ENCODE assay signal across 7 cellular contexts in the genomic region with DNA sequence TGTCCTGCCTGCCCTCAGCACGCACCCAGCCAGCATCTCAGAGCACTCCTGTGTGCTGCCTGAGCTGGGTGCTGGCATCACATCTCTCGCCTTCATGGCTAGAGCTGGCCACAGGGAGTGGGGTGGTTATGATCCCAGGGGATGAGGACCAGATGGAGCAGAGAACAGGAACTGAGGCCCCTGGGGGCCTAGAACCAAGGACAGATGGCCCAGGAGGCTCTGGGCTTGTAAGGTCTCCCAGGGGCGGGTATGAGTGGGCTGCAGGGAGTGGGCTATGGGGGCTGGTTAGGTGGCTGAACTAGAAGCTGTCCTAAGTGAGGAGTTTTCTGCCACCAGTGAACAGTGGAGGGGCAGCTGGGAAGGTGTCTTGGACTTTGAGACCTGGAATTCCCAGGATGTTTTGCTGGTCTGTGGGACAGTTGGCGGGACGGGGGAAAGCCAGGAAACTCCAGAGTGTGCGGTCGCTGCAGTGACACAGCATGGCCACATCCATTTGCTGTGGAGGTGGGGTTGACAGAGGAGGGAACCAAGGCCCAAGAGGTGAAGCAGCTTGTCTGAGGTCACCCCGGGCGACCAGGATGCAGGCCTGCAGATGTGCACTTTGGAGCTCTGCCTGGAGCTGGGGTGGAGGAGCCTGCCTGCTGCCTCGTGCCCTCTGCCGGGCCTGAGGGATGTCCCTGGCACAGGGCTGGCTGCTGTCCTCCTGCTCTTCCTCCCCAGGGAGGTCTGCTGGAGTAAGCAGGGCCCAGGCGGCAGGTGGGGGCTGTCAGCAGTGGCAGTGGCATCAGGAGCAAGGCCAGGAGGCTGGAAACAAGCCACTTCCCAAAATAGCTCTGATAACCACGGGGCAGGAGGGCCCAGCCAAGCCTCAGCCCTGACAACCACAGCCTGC. TPM values are rescaled to one million over a fixed set of nuclear protein-coding genes. Genes with fewer than 3 reads are reported as not detected.
DNase-seq lines count a peak whose midpoint lies in the region; ATAC-seq, FAIRE-seq and TF ChIP-seq lines count a peak whose summit lies in the region.
"Not testable (repeated sequence)": the region's sequence is repeated elsewhere in the genome, so short reads cannot be mapped to it uniquely, and the experiment has no call there.

No MANE protein-coding gene starts in this region.

- POLR2A ChIA-PET in IMR-90 (lab: Charles Lee; ENCODE audit: unreplicated experiment); activated B cell treated with CpG ODN at 0.5 μM for 24 hours (lab: Charles Lee): not testable (repeated sequence)

- WGBS in IMR-90 (ENCODE audit: extremely low coverage in 2 of 2, insufficient read length in 1 of 2), 2 experiments, result no CpG with 5 or more reads among the region's 13 CpGs
- 39 to 100% (median 49%) methylated on average over 1 to 12 of the region's 13 CpGs for WGBS in spleen, 5 donors

- H3K27me3 ChIP-seq in IMR-90 (ENCODE audit: control insufficient read depth, insufficient read depth, low read length); osteoblast (ENCODE audit: insufficient read depth, low read length); spleen (replicated peaks in 1 of 7): not testable (repeated sequence)

- dilution Hi-C loops in IMR-90 (cut with HindIII; ENCODE audit: low sequenced_read_pairs, unreplicated experiment), result not testable (repeated sequence)

- H2AK9ac ChIP-seq in IMR-90 (replicated peaks; ENCODE audit: low read depth, low read length, poor library complexity), result not testable (repeated sequence)

- not testable (repeated sequence) for H4K5ac ChIP-seq in IMR-90 (ENCODE audit: low read depth, low read length)

- not testable (repeated sequence) for H4K8ac ChIP-seq in IMR-90 (ENCODE audit: low read depth in 2 of 2, low read length in 2 of 2)

- H3K79me1 ChIP-seq in IMR-90 (ENCODE audit: low read depth in 1 of 2, low read length in 2 of 2), result not testable (repeated sequence)

- TF ChIP-seq RAD21 in IMR-90 (IDR thresholded peaks at IDR 0.05; ENCODE audit: low read length), result not testable (repeated sequence)

- not testable (repeated sequence) for H3K56ac ChIP-seq in IMR-90 (ENCODE audit: extremely low read depth, insufficient read depth, low read length)

- not testable (repeated sequence) for H2AK5ac ChIP-seq in IMR-90 (ENCODE audit: low read depth, low read length)

- H2BK5ac ChIP-seq in IMR-90 (ENCODE audit: low read depth, low read length, poor library complexity, severe bottlenecking), result not testable (repeated sequence)

- not testable (repeated sequence) for H3K79me2 ChIP-seq in osteoblast (ENCODE audit: insufficient read depth, low read length)

- not testable (repeated sequence) for H3K18ac ChIP-seq in IMR-90 (ENCODE audit: low read depth, low read length)

- H3K4me1 ChIP-seq in IMR-90 (ENCODE audit: control insufficient read depth, insufficient read depth, low read length); kidney (ENCODE audit: control insufficient read depth in 1 of 2, insufficient read depth in 1 of 2, low read depth in 1 of 2, low read length in 2 of 2); osteoblast (ENCODE audit: insufficient read depth, low read length): not testable (repeated sequence)
- peaks cover 0 to 17% (median 0%) of the 10 kb centered on the region in 6 donors for H3K4me1 ChIP-seq in spleen

- not testable (repeated sequence) for H2BK120ac ChIP-seq in IMR-90 (ENCODE audit: low read depth, low read length)

- H3K4me1 Mint-ChIP-seq in activated B cell treated with CpG ODN at 0.5 μM for 24 hours; chondrocyte (ENCODE audit: low read depth): not testable (repeated sequence)

- H3K9ac ChIP-seq in IMR-90 (ENCODE audit: low read depth, low read length); kidney (ENCODE audit: low read length in 2 of 2): not testable (repeated sequence)

- not testable (repeated sequence) for H2BK15ac ChIP-seq in IMR-90 (ENCODE audit: low read depth, low read length)

- not testable (repeated sequence) for TF ChIP-seq CTCF in IMR-90 (conservative IDR thresholded peaks at IDR 0.05; ENCODE audit: low read depth, low read length); activated B cell treated with CpG ODN at 0.5 μM for 24 hours (IDR thresholded peaks at IDR 0.05); chondrocyte (IDR thresholded peaks at IDR 0.05); kidney (IDR thresholded peaks at IDR 0.05; ENCODE audit: borderline replicate concordance, extremely low read depth, insufficient read depth); osteoblast (IDR thresholded peaks at IDR 0.05; ENCODE audit: extremely low read depth, low read depth, low read length); spleen (IDR thresholded peaks at IDR 0.05 in 8 of 11, conservative IDR thresholded peaks at IDR 0.05 in 3 of 11)

- H3K14ac ChIP-seq in IMR-90 (replicated peaks; ENCODE audit: low read depth, low read length), result not testable (repeated sequence)

- not testable (repeated sequence) for H3K4me2 ChIP-seq in IMR-90 (ENCODE audit: low read depth, low read length); osteoblast (ENCODE audit: insufficient read depth, low read length)

- ATAC-seq in IMR-90 (ENCODE audit: low read depth) (peak; percentile 63), activated B cell treated with CpG ODN at 0.5 μM for 24 hours (ENCODE audit: low read depth) (peak; percentile 15), Right ventricle myocardium superior (ENCODE audit: poor library complexity) (peak; percentile 90)

- H2AFZ ChIP-seq in IMR-90 (replicated peaks; ENCODE audit: low read length, poor library complexity); osteoblast (ENCODE audit: low read length): not testable (repeated sequence)

- H3K4ac ChIP-seq in IMR-90 (ENCODE audit: low read depth, low read length), result not testable (repeated sequence)

- not testable (repeated sequence) for H3K27ac Mint-ChIP-seq in activated B cell treated with CpG ODN at 0.5 μM for 24 hours; chondrocyte (ENCODE audit: unreplicated experiment)

- in situ Hi-C loops in IMR-90 (cut with MboI; ENCODE audit: low sequenced_read_pairs), result not testable (repeated sequence)

- not testable (repeated sequence) for H4K20me1 ChIP-seq in IMR-90 (ENCODE audit: insufficient read depth, low read length); osteoblast (ENCODE audit: insufficient read depth, low read length)

- not testable (repeated sequence) for H3K36me3 ChIP-seq in IMR-90 (ENCODE audit: control insufficient read depth, insufficient read depth, low read length); kidney (ENCODE audit: control insufficient read depth in 1 of 2, insufficient read depth in 2 of 2, low read length in 2 of 2); osteoblast (ENCODE audit: insufficient read depth, low read length); spleen

- not testable (repeated sequence) for H3K9me1 ChIP-seq in IMR-90 (ENCODE audit: insufficient read depth, low read length)

- not testable (repeated sequence) for H3K27ac ChIP-seq in IMR-90 (ENCODE audit: insufficient read depth, low read length); kidney (ENCODE audit: low read depth in 2 of 2, low read length in 2 of 2); osteoblast (ENCODE audit: low read depth, low read length)
- H3K27ac ChIP-seq in spleen, result peak overlapping the region in 4 of 8 donors; percentile 26 to 63 (median 51)

- not testable (repeated sequence) for H3K27me3 Mint-ChIP-seq in activated B cell treated with CpG ODN at 0.5 μM for 24 hours; chondrocyte (ENCODE audit: low read depth)

- TF ChIP-seq POLR2A in IMR-90 (IDR thresholded peaks at IDR 0.05; ENCODE audit: low read depth, low read length); spleen (IDR thresholded peaks at IDR 0.05): not testable (repeated sequence)

- H3K36me3 Mint-ChIP-seq in activated B cell treated with CpG ODN at 0.5 μM for 24 hours (ENCODE audit: low read depth); chondrocyte (ENCODE audit: low read depth): not testable (repeated sequence)

- not testable (repeated sequence) for H3K9me3 Mint-ChIP-seq in activated B cell treated with CpG ODN at 0.5 μM for 24 hours; chondrocyte (ENCODE audit: low read depth)

- H3K9me3 ChIP-seq in IMR-90 (ENCODE audit: control insufficient read depth, insufficient read depth, low read length); kidney (ENCODE audit: control insufficient read depth in 1 of 2, low read length in 2 of 2); osteoblast (ENCODE audit: low read depth, low read length); spleen: not testable (repeated sequence)

- CTCF ChIA-PET in IMR-90 (lab: Yijun Ruan, JAX), result interaction anchor here (0.7 kb wide), 1 partner anchor 740 kb away, joined by 3 read pairs; no protein-coding TSS in a partner anchor
- CTCF ChIA-PET in activated B cell treated with CpG ODN at 0.5 μM for 24 hours (lab: Charles Lee), result not testable (repeated sequence)

- not testable (repeated sequence) for DNase-seq in IMR-90, activated B cell treated with CpG ODN at 0.5 μM for 24 hours
- peak; percentile 68 for DNase-seq in chondrocyte (ENCODE audit: low spot score)
- peak; percentile 85 for DNase-seq in Right ventricle myocardium superior
- DNase-seq in kidney, result peak; percentile 81
- DNase-seq in osteoblast (ENCODE audit: insufficient read length, low spot score, missing footprints), result peak; percentile 64
- peak; percentile 84 for DNase-seq in spleen

- not testable (repeated sequence) for BruUV-seq in IMR-90 (replicated peaks; lab: Mats Ljungman, UMichigan)

- not testable (repeated sequence) for H3K4me3 Mint-ChIP-seq in activated B cell treated with CpG ODN at 0.5 μM for 24 hours; chondrocyte (ENCODE audit: unreplicated experiment)

- not testable (repeated sequence) for H3K4me3 ChIP-seq in IMR-90 (ENCODE audit: insufficient read depth, low read depth, low read length); kidney (ENCODE audit: low read length in 2 of 2); osteoblast (ENCODE audit: insufficient read depth, low read length); spleen

- intact Hi-C loops in IMR-90 (cut with micrococcal nuclease); activated B cell treated with CpG ODN at 0.5 μM for 24 hours (cut with micrococcal nuclease); Right ventricle myocardium superior (cut with DNase I); kidney (cut with DNase I); spleen (cut with DNase I; ENCODE audit: low total_unique reads): not testable (repeated sequence)

- H4K91ac ChIP-seq in IMR-90 (ENCODE audit: insufficient read depth, low read depth, low read length), result not testable (repeated sequence)

- not testable (repeated sequence) for H3K23ac ChIP-seq in IMR-90 (ENCODE audit: low read depth, low read length)

- not testable (repeated sequence) for H2BK20ac ChIP-seq in IMR-90 (ENCODE audit: low read depth, low read length)

- not testable (repeated sequence) for FAIRE-seq in kidney (lab: Jason Lieb, UNC)

RNA-seq across cellular contexts. Expression of a gene that starts 16.3 kb away (rescaled TPM):
- total RNA-seq in IMR-90 (2012; rRNA removed) (under 0.01 and 0.28 TPM in 2 replicates), activated B cell treated with CpG ODN at 0.5 μM for 24 hours (1.2 and 1.4 TPM in 2 replicates), chondrocyte (1.2 to 2.4 TPM (median 2.0 TPM) in 3 replicates), Right ventricle myocardium superior (0.11 TPM), kidney (2.5 TPM), osteoblast (1.4 and 1.5 TPM in 2 replicates), spleen (1 to 10 TPM in 6 of 7 donors, under 1 TPM in 1; 0.98 to 2.3 (median 1.5) TPM)
- polyA plus RNA-seq in IMR-90 (2012; rRNA removed) (0.62 and 0.79 TPM in 2 replicates), kidney (ENCODE audit: insufficient read depth, low read depth, low replicate concordance) (0.45 TPM), spleen (1 to 10 TPM in 2 of 3 donors, under 1 TPM in 1; 0.85 to 1.7 (median 1.1) TPM)
- polyA plus RNA-seq in IMR-90 (2012; cell fraction: cytosol; rRNA removed), result 0.06 and 0.11 TPM in 2 replicates
- polyA plus RNA-seq in IMR-90 (2012; cell fraction: nucleus; rRNA removed; ENCODE audit: low replicate concordance), result 4.7 and 8.7 TPM in 2 replicates

Comparison
In these comparisons a context has a peak if more than half of its experiments do, and no peak if none do; other contexts are left out.
1. ATAC-seq: peak in every context shown above with its lines; median percentile 90 in Right ventricle myocardium superior; 63 in IMR-90; 15 in activated B cell treated with CpG ODN at 0.5 μM for 24 hours.